In the genomic region with DNA sequence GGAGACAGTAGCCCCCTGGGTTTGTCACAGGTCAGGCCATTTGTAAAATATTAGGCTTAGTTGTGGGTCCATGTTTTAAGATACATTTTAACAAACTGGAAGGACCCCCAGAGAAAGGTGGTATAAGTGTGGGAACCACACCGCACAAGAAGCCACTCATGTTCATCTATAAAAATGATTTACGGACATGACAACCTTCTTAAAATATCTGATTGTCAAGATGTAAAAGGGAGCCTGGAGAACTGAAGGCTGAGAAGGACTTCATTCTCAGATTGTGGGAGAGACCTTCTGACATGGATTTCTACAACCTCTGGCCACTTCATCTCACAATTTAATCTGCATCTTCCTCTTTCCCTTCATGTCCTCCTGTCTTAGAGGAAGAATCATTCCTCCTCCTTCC, we compare ENCODE assay signal across 20 cellular contexts.
A peak's percentile ranks its signal among the peaks of the same experiment; 100 is the strongest.
DNase-seq lines count a peak whose midpoint lies in the region; ATAC-seq and TF ChIP-seq lines count a peak whose summit lies in the region.
"Had no signal": no experiment of that assay in that cellular context is flagged by ENCODE, and none has a peak within 500 bp of the region (broad histone marks: within the 10 kb centered on the region; RNA-seq: fewer than 3 reads in every experiment).

No MANE protein-coding gene starts in this region.

- H3K36me3 Mint-ChIP-seq in GM23338 (ENCODE audit: low read depth): no peaks in the 10 kb centered on the region
- H3K36me3 Mint-ChIP-seq in stimulated activated memory B cell treated with anti-CD40 and anti-IgM and Interleukin-4, amounts not matched to agents 10 μg/mL and 1 μg/mL and 100 μg/mL, for 72 hours: peaks cover 18% of the 10 kb centered on the region

- no peaks in the 10 kb centered on the region for H3F3A ChIP-seq in GM23338 (replicated peaks; ENCODE audit: low read depth)

- H3K27me3 Mint-ChIP-seq in GM23338 (ENCODE audit: insufficient read depth, low read depth, poor library complexity): peaks cover 6% of the 10 kb centered on the region
- no peaks in the 10 kb centered on the region for H3K27me3 Mint-ChIP-seq in stimulated activated memory B cell treated with anti-CD40 and anti-IgM and Interleukin-4, amounts not matched to agents 10 μg/mL and 1 μg/mL and 100 μg/mL, for 72 hours
- H3K27me3 Mint-ChIP-seq: activated T-cell treated with anti-CD3 and anti-CD28 coated beads, Interleukin-2, amount 50 U/mL, for 24 hours; central memory CD8-positive, alpha-beta T cell had no signal

- H3K4me3 ChIP-seq in GM23338 (no peak overlapping the region), WERI-Rb-1 (ENCODE audit: low read depth, low read length) (no peak overlapping the region), hepatocyte (no peak overlapping the region)
- H3K4me3 ChIP-seq: dorsolateral prefrontal cortex, SK-N-MC, tibial nerve had no signal

- H3K36me3 ChIP-seq in GM23338 (ENCODE audit: insufficient read depth) (no peaks in the 10 kb centered on the region), WERI-Rb-1 (no peaks in the 10 kb centered on the region), hepatocyte (replicated peaks; ENCODE audit: insufficient read depth, low read depth) (no peaks in the 10 kb centered on the region)
- H3K36me3 ChIP-seq: tibial nerve had no signal

- H3K4me1 ChIP-seq in GM23338 (ENCODE audit: insufficient read depth) (no peaks in the 10 kb centered on the region; the same call in 1 of the 2 replicates), hepatocyte (ENCODE audit: insufficient read depth) (peaks cover 17% of the 10 kb centered on the region)

- no peak for ATAC-seq in GM23338
- no peak for ATAC-seq in stimulated activated memory B cell treated with anti-CD40 and anti-IgM and Interleukin-4, amounts not matched to agents 10 μg/mL and 1 μg/mL and 100 μg/mL, for 72 hours
- no peak for ATAC-seq in GM21381 (IDR thresholded peaks at IDR 0.05; ENCODE audit: unreplicated experiment)

- peak overlapping the region; percentile 70; the same call in 1 of the 2 replicates for H2AFZ ChIP-seq in GM23338
- H2AFZ ChIP-seq in hepatocyte: no peak overlapping the region

- H3K27me3 ChIP-seq in GM23338 (ENCODE audit: insufficient read depth): no peaks in the 10 kb centered on the region
- no peaks in the 10 kb centered on the region for H3K27me3 ChIP-seq in WERI-Rb-1 (ENCODE audit: insufficient read depth, low read depth, severe bottlenecking)
- H3K27me3 ChIP-seq in hepatocyte: no peaks in the 10 kb centered on the region
- H3K27me3 ChIP-seq: tibial nerve had no signal

- H3K4me1 Mint-ChIP-seq in GM23338: peaks cover 12% of the 10 kb centered on the region; the same call in 2 of the 3 replicates
- peaks cover 48% of the 10 kb centered on the region for H3K4me1 Mint-ChIP-seq in stimulated activated memory B cell treated with anti-CD40 and anti-IgM and Interleukin-4, amounts not matched to agents 10 μg/mL and 1 μg/mL and 100 μg/mL, for 72 hours

- H3K9me3 Mint-ChIP-seq in GM23338: no peaks in the 10 kb centered on the region; the same call in 1 of the 3 replicates
- H3K9me3 Mint-ChIP-seq in stimulated activated memory B cell treated with anti-CD40 and anti-IgM and Interleukin-4, amounts not matched to agents 10 μg/mL and 1 μg/mL and 100 μg/mL, for 72 hours: no peaks in the 10 kb centered on the region
- H3K9me3 Mint-ChIP-seq: activated T-cell treated with anti-CD3 and anti-CD28 coated beads, Interleukin-2, amount 50 U/mL, for 24 hours; central memory CD8-positive, alpha-beta T cell; immature natural killer cell had no signal

- no peak overlapping the region for H3K4me3 Mint-ChIP-seq in GM23338
- H3K4me3 Mint-ChIP-seq in stimulated activated memory B cell treated with anti-CD40 and anti-IgM and Interleukin-4, amounts not matched to agents 10 μg/mL and 1 μg/mL and 100 μg/mL, for 72 hours: no peak overlapping the region
- H3K4me3 Mint-ChIP-seq: activated T-cell treated with anti-CD3 and anti-CD28 coated beads, Interleukin-2, amount 50 U/mL, for 24 hours; central memory CD8-positive, alpha-beta T cell had no signal

- H3K9me3 ChIP-seq in WERI-Rb-1 (ENCODE audit: severe bottlenecking) (no peaks in the 10 kb centered on the region), hepatocyte (ENCODE audit: low read depth) (no peaks in the 10 kb centered on the region)
- H3K9me3 ChIP-seq: tibial nerve had no signal

- H3K27ac Mint-ChIP-seq in GM23338: no peak overlapping the region
- H3K27ac Mint-ChIP-seq in stimulated activated memory B cell treated with anti-CD40 and anti-IgM and Interleukin-4, amounts not matched to agents 10 μg/mL and 1 μg/mL and 100 μg/mL, for 72 hours: peak overlapping the region; percentile 61
- H3K27ac Mint-ChIP-seq: activated T-cell treated with anti-CD3 and anti-CD28 coated beads, Interleukin-2, amount 50 U/mL, for 24 hours had no signal

- WGBS in hepatocyte (ENCODE audit: low lambda C conversion rate, missing lambda C conversion rate): 57% methylated on average over 2 of the region's 2 CpGs

- H4K20me1 ChIP-seq in GM23338 (replicated peaks; ENCODE audit: insufficient read depth): no peaks in the 10 kb centered on the region
- no peaks in the 10 kb centered on the region for H4K20me1 ChIP-seq in hepatocyte (ENCODE audit: insufficient read depth, poor library complexity, severe bottlenecking)

- H3K27ac ChIP-seq in GM23338 (ENCODE audit: low read depth) (no peak overlapping the region), WERI-Rb-1 (0 out of 2 replicates have a peak overlapping the region, but pooled peaks have one; percentile 7), hepatocyte (peak overlapping the region; percentile 69)
- H3K27ac ChIP-seq: dorsolateral prefrontal cortex, SK-N-MC, tibial nerve had no signal

- H3K4me2 ChIP-seq in GM23338 (no peak overlapping the region), hepatocyte (no peak overlapping the region)

- H3K79me2 ChIP-seq in GM23338 (replicated peaks; ENCODE audit: insufficient read depth) (no peaks in the 10 kb centered on the region), hepatocyte (no peaks in the 10 kb centered on the region)

- no peak for TF ChIP-seq CTCF in GM23338 (conservative IDR thresholded peaks at IDR 0.05; ENCODE audit: low read depth in 2 of 2)
- TF ChIP-seq CTCF in WERI-Rb-1 (IDR thresholded peaks at IDR 0.05; ENCODE audit: low read depth, low read length): no peak
- TF ChIP-seq CTCF in hepatocyte (IDR thresholded peaks at IDR 0.05; ENCODE audit: poor library complexity): no peak

- H3K9me2 ChIP-seq in GM23338 (ENCODE audit: insufficient read depth): no peaks in the 10 kb centered on the region
- no peaks in the 10 kb centered on the region for H3K9me2 ChIP-seq in hepatocyte (replicated peaks; ENCODE audit: insufficient read depth)

- DNase-seq in GM23338 (ENCODE audit: low spot score) (no peak), WERI-Rb-1 (no peak), hepatocyte (ENCODE audit: low spot score) (no peak), SKM-1 treated with dmso at 0.1 percent for 144 hours (lab: John Stamatoyannopoulos, UW; ENCODE audit: unreplicated experiment) (no peak), EL (no peak)
- DNase-seq: activated CD8-positive, alpha-beta memory T cell treated with anti-CD3 and anti-CD28 coated beads for 24 hours; activated gamma-delta T cell treated with Interleukin-2 at 50 U/mL for 16 hours; activated T-cell treated with anti-CD3 and anti-CD28 coated beads, Interleukin-2, amount 50 U/mL, for 24 hours; dorsolateral prefrontal cortex; hypothalamus; immature natural killer cell; NCI-H146; NCI-H2107; nucleus accumbens; T-helper 2 cell had no signal

TF ChIP-seq in GM23338, 12 proteins besides CTCF, POLR2A, EP300 and RAD21:
- TF ChIP-seq, protein P1, sequence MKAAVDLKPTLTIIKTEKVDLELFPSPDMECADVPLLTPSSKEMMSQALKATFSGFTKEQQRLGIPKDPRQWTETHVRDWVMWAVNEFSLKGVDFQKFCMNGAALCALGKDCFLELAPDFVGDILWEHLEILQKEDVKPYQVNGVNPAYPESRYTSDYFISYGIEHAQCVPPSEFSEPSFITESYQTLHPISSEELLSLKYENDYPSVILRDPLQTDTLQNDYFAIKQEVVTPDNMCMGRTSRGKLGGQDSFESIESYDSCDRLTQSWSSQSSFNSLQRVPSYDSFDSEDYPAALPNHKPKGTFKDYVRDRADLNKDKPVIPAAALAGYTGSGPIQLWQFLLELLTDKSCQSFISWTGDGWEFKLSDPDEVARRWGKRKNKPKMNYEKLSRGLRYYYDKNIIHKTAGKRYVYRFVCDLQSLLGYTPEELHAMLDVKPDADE (IDR thresholded peaks at IDR 0.05): no peak
- TF ChIP-seq CREB1 (CRISPR knock-in tag; IDR thresholded peaks at IDR 0.05; ENCODE audit: low read depth) (no peak), ZNF114 (CRISPR knock-in tag; IDR thresholded peaks at IDR 0.05) (no peak)
